In the genomic region with DNA sequence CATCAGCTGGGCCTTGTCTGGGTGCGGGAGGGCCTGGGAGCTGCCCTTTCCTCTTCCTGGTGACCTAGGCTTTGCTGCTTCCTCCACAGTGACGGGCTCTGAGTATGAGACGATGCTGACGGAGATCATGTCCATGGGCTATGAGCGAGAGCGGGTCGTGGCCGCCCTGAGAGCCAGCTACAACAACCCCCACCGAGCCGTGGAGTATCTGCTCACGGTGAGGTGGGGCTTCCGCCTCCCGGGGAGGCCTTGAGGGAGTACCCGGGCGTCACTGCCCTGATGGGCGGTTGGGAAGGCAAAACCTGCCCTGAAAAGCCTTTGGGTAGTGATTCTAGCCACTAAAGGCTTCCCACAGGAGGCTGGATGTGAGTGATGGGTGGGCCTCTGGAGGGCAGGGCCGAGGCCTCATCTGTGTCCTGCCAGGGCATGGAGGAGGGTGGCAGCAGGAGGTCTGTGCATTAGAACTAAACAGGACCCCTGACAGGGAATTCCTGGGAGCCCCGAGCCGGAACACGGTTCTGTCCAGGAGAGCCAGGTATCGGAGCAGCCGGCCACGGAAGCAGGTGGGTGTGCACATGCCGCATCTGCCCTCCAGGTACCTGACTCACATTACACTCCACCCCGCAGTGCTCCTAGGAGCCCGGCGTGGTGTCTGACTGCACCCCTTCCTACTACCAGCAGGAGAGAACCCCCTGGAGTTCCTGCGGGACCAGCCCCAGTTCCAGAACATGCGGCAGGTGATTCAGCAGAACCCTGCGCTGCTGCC, we compare ENCODE assay signal across 26 cellular contexts. TPM values are rescaled to one million over a fixed set of nuclear protein-coding genes. Genes with fewer than 3 reads are reported as not detected.
DNase-seq lines count a peak whose midpoint lies in the region; ATAC-seq and TF ChIP-seq lines count a peak whose summit lies in the region.
"Had no signal": no experiment of that assay in that cellular context is flagged by ENCODE, and none has a peak within 500 bp of the region (broad histone marks: within the 10 kb centered on the region; RNA-seq: fewer than 3 reads in every experiment).

No MANE protein-coding gene starts in this region.

- H3K4me3 ChIP-seq in HEK293 (ENCODE audit: low read depth, low read length) (no peak overlapping the region), neural progenitor cell (no peak overlapping the region)
- H3K4me3 ChIP-seq: body of pancreas, lower lobe of right lung, SK-N-MC, thyroid gland had no signal

- H3K36me3 Mint-ChIP-seq in CD4-positive, alpha-beta T cell (ENCODE audit: low read depth) = peaks cover 93% of the 10 kb centered on the region
- peaks cover 31% of the 10 kb centered on the region for H3K36me3 Mint-ChIP-seq in activated naive CD8-positive, alpha-beta T cell treated with anti-CD3 and anti-CD28 coated beads, Interleukin-2, amount 10 ng/mL, durations not matched to agents 7 days and 5 days
- H3K36me3 Mint-ChIP-seq in neural progenitor cell (peaks cover 28% of the 10 kb centered on the region), endothelial cell (ENCODE audit: low read depth, unreplicated experiment) (peaks cover 36% of the 10 kb centered on the region)

- H3K27ac Mint-ChIP-seq in CD4-positive, alpha-beta T cell = peak overlapping the region; percentile 47
- H3K27ac Mint-ChIP-seq in activated naive CD8-positive, alpha-beta T cell treated with anti-CD3 and anti-CD28 coated beads, Interleukin-2, amount 10 ng/mL, durations not matched to agents 7 days and 5 days = peak overlapping the region; percentile 38
- no peak overlapping the region for H3K27ac Mint-ChIP-seq in neural progenitor cell
- no peak overlapping the region for H3K27ac Mint-ChIP-seq in endothelial cell (ENCODE audit: unreplicated experiment)
- H3K27ac Mint-ChIP-seq: stimulated activated memory B cell treated with anti-CD40 and anti-IgM and Interleukin-4, amounts not matched to agents 10 μg/mL and 1 μg/mL and 100 μg/mL, for 72 hours had no signal

- intact Hi-C loops in CD4-positive, alpha-beta T cell (cut with DNase I, micrococcal nuclease) = no loop called here

- H3K27ac ChIP-seq in CD4-positive, alpha-beta T cell (ENCODE audit: low read depth, low read length) = no peak overlapping the region
- H3K27ac ChIP-seq in HEK293 (ENCODE audit: extremely low read depth, low read depth, low read length) (peak overlapping the region; percentile 30; the same call in 1 of the 2 replicates), neural progenitor cell (no peak overlapping the region)
- H3K27ac ChIP-seq: body of pancreas, lower lobe of right lung, SK-N-MC, thyroid gland had no signal

- CTCF ChIA-PET in CD4-positive, alpha-beta T cell (lab: Charles Lee) = interaction anchor here (0.6 to 2.4 kb wide), 2 partner anchors 17 to 313 kb away, joined by 4 to 7 read pairs; no protein-coding TSS in a partner anchor
- CTCF ChIA-PET in HEK293 (lab: Yijun Ruan, JAX) (interaction anchor here (1.1 to 6.2 kb wide), 2 partner anchors 7 to 17 kb away, joined by 4 to 31 read pairs; no protein-coding TSS in a partner anchor), HEK293T (lab: Yijun Ruan, JAX) (no interaction called here)

- peaks cover 29% of the 10 kb centered on the region for H3K4me1 Mint-ChIP-seq in CD4-positive, alpha-beta T cell (ENCODE audit: low read depth)
- peaks cover 29% of the 10 kb centered on the region for H3K4me1 Mint-ChIP-seq in activated naive CD8-positive, alpha-beta T cell treated with anti-CD3 and anti-CD28 coated beads, Interleukin-2, amount 10 ng/mL, durations not matched to agents 7 days and 5 days
- H3K4me1 Mint-ChIP-seq in neural progenitor cell (peaks cover 12% of the 10 kb centered on the region), endothelial cell (ENCODE audit: unreplicated experiment) (peaks cover 9% of the 10 kb centered on the region)

- peaks cover 53% of the 10 kb centered on the region for H3F3A ChIP-seq in neural progenitor cell (ENCODE audit: low read depth)

- DNase-seq in CD4-positive, alpha-beta T cell = no peak
- no peak for DNase-seq in activated naive CD8-positive, alpha-beta T cell treated with anti-CD3 and anti-CD28 coated beads, Interleukin-2, amount 10 ng/mL, durations not matched to agents 7 days and 5 days
- DNase-seq in neural progenitor cell (ENCODE audit: low spot score) (no peak), NCI-H2227 treated with DMSO at 0.1 percent for 48 hours (lab: John Stamatoyannopoulos, UW) (no peak), HEK293T (ENCODE audit: extremely low spot score) (no peak), endothelial cell (ENCODE audit: low spot score) (no peak)
- DNase-seq: activated T-cell treated with anti-CD3 and anti-CD28 coated beads, Interleukin-2, amount 50 U/mL, for 1 hour; body of pancreas; CD8-positive, alpha-beta T cell; DMS153; effector memory CD4-positive, alpha-beta T cell; H9; NCI-H1436; NCI-H524 treated with DMSO at 0.1 percent for 48 hours; small intestine; stimulated activated CD4-positive, alpha-beta T cell treated with anti-CD3 and anti-CD28 coated beads, Interleukin-2, amount 100 ng/mL, for 24 hours; thyroid gland had no signal

- H3K4me1 ChIP-seq in HEK293 (ENCODE audit: control insufficient read depth, insufficient read depth, low read length) (peaks cover 8% of the 10 kb centered on the region), neural progenitor cell (peaks cover 4% of the 10 kb centered on the region)

- H3K36me3 ChIP-seq in HEK293 (ENCODE audit: control insufficient read depth in 2 of 2, insufficient read depth in 1 of 2, low read length in 2 of 2) (peaks cover 49 to 74% of the 10 kb centered on the region in 2 experiments), neural progenitor cell (no peaks in the 10 kb centered on the region)

- POLR2A ChIA-PET in CD4-positive, alpha-beta T cell (lab: Charles Lee) = interaction anchor here (0.5 to 1.5 kb wide), 2 partner anchors 16 to 1519 kb away, joined by 3 to 5 read pairs; a partner anchor contains a TSS
- POLR2A ChIA-PET in HEK293 (lab: Yijun Ruan, JAX) = interaction anchor here (0.6 kb wide), 1 partner anchor 9 kb away, joined by 3 read pairs; no protein-coding TSS in a partner anchor
- POLR2A ChIA-PET in activated naive CD8-positive, alpha-beta T cell treated with anti-CD3 and anti-CD28 coated beads, Interleukin-2, amount 10 ng/mL, durations not matched to agents 7 days and 5 days (lab: Charles Lee) = interaction anchor here (1.2 kb wide), 1 partner anchor 16 kb away, joined by 3 read pairs; no protein-coding TSS in a partner anchor
- POLR2A ChIA-PET in HEK293T (lab: Yijun Ruan, JAX) = interaction anchor here (1.4 kb wide), 1 partner anchor 7 kb away, joined by 5 read pairs; no protein-coding TSS in a partner anchor

- peaks cover 4% of the 10 kb centered on the region for H3K27me3 Mint-ChIP-seq in CD4-positive, alpha-beta T cell
- no peaks in the 10 kb centered on the region for H3K27me3 Mint-ChIP-seq in activated naive CD8-positive, alpha-beta T cell treated with anti-CD3 and anti-CD28 coated beads, Interleukin-2, amount 10 ng/mL, durations not matched to agents 7 days and 5 days
- peaks cover 17% of the 10 kb centered on the region for H3K27me3 Mint-ChIP-seq in neural progenitor cell (ENCODE audit: insufficient read depth, low read depth)
- peaks cover 13% of the 10 kb centered on the region for H3K27me3 Mint-ChIP-seq in endothelial cell (ENCODE audit: unreplicated experiment)
- H3K27me3 Mint-ChIP-seq: activated naive CD4-positive, alpha-beta T cell treated with anti-CD3 and anti-CD28 coated beads, Interleukin-2, amount 50 U/mL, for 24 hours; stimulated activated memory B cell treated with anti-CD40 and anti-IgM and Interleukin-4, amounts not matched to agents 10 μg/mL and 1 μg/mL and 100 μg/mL, for 72 hours had no signal

- ATAC-seq in CD4-positive, alpha-beta T cell (ENCODE audit: poor library complexity) = no peak
- ATAC-seq in activated naive CD8-positive, alpha-beta T cell treated with anti-CD3 and anti-CD28 coated beads, Interleukin-2, amount 10 ng/mL, durations not matched to agents 7 days and 5 days (ENCODE audit: low read depth) = no peak
- ATAC-seq: body of pancreas; CD8-positive, alpha-beta T cell; lower lobe of right lung; stimulated activated memory B cell treated with anti-CD40 and anti-IgM and Interleukin-4, amounts not matched to agents 10 μg/mL and 1 μg/mL and 100 μg/mL, for 72 hours had no signal

- peaks cover 23% of the 10 kb centered on the region for H4K20me1 ChIP-seq in neural progenitor cell (ENCODE audit: low read depth)

- H3K79me2 ChIP-seq in neural progenitor cell (ENCODE audit: low read depth) = peaks cover 23% of the 10 kb centered on the region

- no peak overlapping the region for H3K4me2 ChIP-seq in neural progenitor cell

- H3K9ac ChIP-seq in neural progenitor cell = no peak overlapping the region

- H3K4me3 Mint-ChIP-seq in CD4-positive, alpha-beta T cell = peak overlapping the region; percentile 45
- H3K4me3 Mint-ChIP-seq in activated naive CD8-positive, alpha-beta T cell treated with anti-CD3 and anti-CD28 coated beads, Interleukin-2, amount 10 ng/mL, durations not matched to agents 7 days and 5 days = no peak overlapping the region
- peak overlapping the region; percentile 50 for H3K4me3 Mint-ChIP-seq in neural progenitor cell
- no peak overlapping the region for H3K4me3 Mint-ChIP-seq in endothelial cell (ENCODE audit: unreplicated experiment)
- H3K4me3 Mint-ChIP-seq: CD8-positive, alpha-beta T cell; stimulated activated memory B cell treated with anti-CD40 and anti-IgM and Interleukin-4, amounts not matched to agents 10 μg/mL and 1 μg/mL and 100 μg/mL, for 72 hours had no signal

- H3K9me3 Mint-ChIP-seq in CD4-positive, alpha-beta T cell = no peaks in the 10 kb centered on the region
- no peaks in the 10 kb centered on the region for H3K9me3 Mint-ChIP-seq in activated naive CD8-positive, alpha-beta T cell treated with anti-CD3 and anti-CD28 coated beads, Interleukin-2, amount 10 ng/mL, durations not matched to agents 7 days and 5 days
- H3K9me3 Mint-ChIP-seq in neural progenitor cell (no peaks in the 10 kb centered on the region), endothelial cell (ENCODE audit: unreplicated experiment) (no peaks in the 10 kb centered on the region)
- H3K9me3 Mint-ChIP-seq: activated naive CD4-positive, alpha-beta T cell treated with anti-CD3 and anti-CD28 coated beads, Interleukin-2, amount 50 U/mL, for 24 hours; CD8-positive, alpha-beta T cell; stimulated activated memory B cell treated with anti-CD40 and anti-IgM and Interleukin-4, amounts not matched to agents 10 μg/mL and 1 μg/mL and 100 μg/mL, for 72 hours had no signal

- no peaks in the 10 kb centered on the region for H3K9me3 ChIP-seq in CD4-positive, alpha-beta T cell (ENCODE audit: control insufficient read depth, low read length)
- H3K9me3 ChIP-seq in HEK293 (ENCODE audit: control insufficient read depth, insufficient read depth, low read depth, low read length) = no peaks in the 10 kb centered on the region
- no peaks in the 10 kb centered on the region for H3K9me3 ChIP-seq in neural progenitor cell (ENCODE audit: low read depth)
- H3K9me3 ChIP-seq: body of pancreas, lower lobe of right lung, thyroid gland had no signal

- H2AFZ ChIP-seq in neural progenitor cell (replicated peaks) = no peak overlapping the region

- TF ChIP-seq CTCF in CD4-positive, alpha-beta T cell (IDR thresholded peaks at IDR 0.05) = no peak
- no peak for TF ChIP-seq CTCF in HEK293 (tag by site-specific recombination; IDR thresholded peaks at IDR 0.05)
- TF ChIP-seq CTCF in neural progenitor cell (IDR thresholded peaks at IDR 0.05) = no peak
- TF ChIP-seq CTCF in endothelial cell (IDR thresholded peaks at IDR 0.05; ENCODE audit: unreplicated experiment) = no peak

- H3K27me3 ChIP-seq in CD4-positive, alpha-beta T cell (ENCODE audit: control insufficient read depth, insufficient read depth, low read length) = no peaks in the 10 kb centered on the region
- H3K27me3 ChIP-seq in neural progenitor cell = no peaks in the 10 kb centered on the region
- H3K27me3 ChIP-seq: body of pancreas, thyroid gland had no signal

RNA-seq across cellular contexts. Expression of a gene that starts 3.1 kb away (rescaled TPM):
- total RNA-seq in CD4-positive, alpha-beta T cell = 10 to 100 TPM; 90.0 to 92.7 TPM
- total RNA-seq in activated naive CD8-positive, alpha-beta T cell treated with anti-CD3 and anti-CD28 coated beads, Interleukin-2, amount 10 ng/mL, durations not matched to agents 7 days and 5 days = 100 to 1,000 TPM; 128 to 141 TPM
- total RNA-seq in neural progenitor cell (ENCODE audit: low replicate concordance) (37.7 and 54.9 TPM in 2 replicates), endothelial cell (ENCODE audit: unreplicated experiment) (44.7 TPM)

RNA-seq across cellular contexts. Expression of a gene that starts 8.2 kb away (rescaled TPM):
- 10 to 100 TPM; 12.1 to 12.8 TPM for total RNA-seq in CD4-positive, alpha-beta T cell
- 10 to 100 TPM; 18.4 to 19.4 TPM for total RNA-seq in activated naive CD8-positive, alpha-beta T cell treated with anti-CD3 and anti-CD28 coated beads, Interleukin-2, amount 10 ng/mL, durations not matched to agents 7 days and 5 days
- total RNA-seq in neural progenitor cell (ENCODE audit: low replicate concordance) (17.1 and 42.2 TPM in 2 replicates), endothelial cell (ENCODE audit: unreplicated experiment) (20.8 TPM)

RNA-seq across cellular contexts. Expression of a gene that starts 10.4 kb away (rescaled TPM):
- total RNA-seq in CD4-positive, alpha-beta T cell = 100 to 1,000 TPM; 558 to 559 TPM
- 100 to 1,000 TPM; 522 to 531 TPM for total RNA-seq in activated naive CD8-positive, alpha-beta T cell treated with anti-CD3 and anti-CD28 coated beads, Interleukin-2, amount 10 ng/mL, durations not matched to agents 7 days and 5 days
- 437 and 569 TPM in 2 replicates for total RNA-seq in neural progenitor cell (ENCODE audit: low replicate concordance)
- total RNA-seq in endothelial cell (ENCODE audit: unreplicated experiment) = 963 TPM

RNA-seq across cellular contexts. Expression of a gene that starts 15.3 kb away (rescaled TPM):
- total RNA-seq in CD4-positive, alpha-beta T cell = 10 to 100 TPM; 17.2 TPM
- 10 to 100 TPM; 69.2 to 73.3 TPM for total RNA-seq in activated naive CD8-positive, alpha-beta T cell treated with anti-CD3 and anti-CD28 coated beads, Interleukin-2, amount 10 ng/mL, durations not matched to agents 7 days and 5 days
- total RNA-seq in neural progenitor cell (ENCODE audit: low replicate concordance) (21.4 and 51.6 TPM in 2 replicates), endothelial cell (ENCODE audit: unreplicated experiment) (45.8 TPM)

RNA-seq across cellular contexts. Expression of a gene that starts 20.6 kb away (rescaled TPM):
- total RNA-seq in CD4-positive, alpha-beta T cell = not detected
- not detected for total RNA-seq in activated naive CD8-positive, alpha-beta T cell treated with anti-CD3 and anti-CD28 coated beads, Interleukin-2, amount 10 ng/mL, durations not matched to agents 7 days and 5 days
- 0.06 and 0.07 TPM in 2 replicates for total RNA-seq in neural progenitor cell (ENCODE audit: low replicate concordance)
- 0.69 TPM for total RNA-seq in endothelial cell (ENCODE audit: unreplicated experiment)
- total RNA-seq: body of pancreas; CD8-positive, alpha-beta T cell; glomerular endothelial cell; kidney epithelial cell; MCF 10A; T-helper 2 cell treated with Interferon-gamma antibody and Interleukin-4, amounts not matched to agents 100 ng/mL and 5 ng/mL, for 36 hours had no signal

Comparison
In these comparisons a context has a peak if more than half of its experiments do, and no peak if none do; other contexts are left out.
1. H3K27ac Mint-ChIP-seq: peak in CD4-positive, alpha-beta T cell (single experiment) and activated naive CD8-positive, alpha-beta T cell treated with anti-CD3 and anti-CD28 coated beads, Interleukin-2, amount 10 ng/mL, durations not matched to agents 7 days and 5 days (single experiment); none in neural progenitor cell (single experiment) and endothelial cell (single experiment).
2. H3K4me3 Mint-ChIP-seq: peak in CD4-positive, alpha-beta T cell (single experiment) and neural progenitor cell (single experiment); none in activated naive CD8-positive, alpha-beta T cell treated with anti-CD3 and anti-CD28 coated beads, Interleukin-2, amount 10 ng/mL, durations not matched to agents 7 days and 5 days (single experiment) and endothelial cell (single experiment).